9 cellular contexts compared by ENCODE assay signal in the genomic region with DNA sequence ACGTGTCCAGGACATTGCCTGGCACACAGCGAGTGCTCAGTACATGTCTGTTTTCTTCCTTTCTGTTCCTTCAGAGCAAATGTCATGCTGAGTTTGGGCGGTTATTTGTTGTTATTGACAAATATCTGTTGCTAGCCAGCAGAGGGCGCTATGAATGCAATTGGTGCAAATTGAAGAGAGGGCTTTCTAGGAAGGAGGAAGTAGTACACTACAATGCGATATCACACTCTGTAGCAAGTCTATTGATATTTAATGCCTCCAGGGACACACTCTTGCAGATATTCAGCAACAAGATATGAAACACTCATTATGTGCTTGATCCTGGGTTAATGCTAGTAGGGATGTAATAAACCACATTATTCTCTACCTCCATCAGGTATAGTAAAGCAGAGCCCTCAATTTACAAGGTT.
DNase-seq lines count a peak whose midpoint lies in the region; ATAC-seq and TF ChIP-seq lines count a peak whose summit lies in the region.
"Had no signal": no experiment of that assay in that cellular context is flagged by ENCODE, and none has a peak within 500 bp of the region (broad histone marks: within the 10 kb centered on the region; RNA-seq: fewer than 3 reads in every experiment).

No MANE protein-coding gene starts in this region.

- POLR2A ChIA-PET in Caco-2 (lab: Charles Lee): no interaction called here

- H3K9me3 Mint-ChIP-seq in Caco-2 (ENCODE audit: unreplicated experiment): peaks cover 9% of the 10 kb centered on the region

- TF ChIP-seq POLR2A in suprapubic skin (IDR thresholded peaks at IDR 0.05): no peak

- H3K9me3 ChIP-seq in Caco-2 (no peaks in the 10 kb centered on the region), suprapubic skin (no peaks in the 10 kb centered on the region)

- peak; percentile 43; the same call in 1 of the 2 replicates for TF ChIP-seq RAD21 in Ishikawa (IDR thresholded peaks at IDR 0.05; ENCODE audit: low read depth)

- no peak overlapping the region for H3K4me3 ChIP-seq in Caco-2 (ENCODE audit: low read depth, low read length)
- H3K4me3 ChIP-seq in epithelial cell of esophagus (ENCODE audit: low read length): no peak overlapping the region
- H3K4me3 ChIP-seq in suprapubic skin: no peak overlapping the region

- peaks cover 18% of the 10 kb centered on the region for H3K4me1 Mint-ChIP-seq in Caco-2 (ENCODE audit: low read depth, unreplicated experiment)
- H3K4me1 Mint-ChIP-seq: IgD-negative memory B cell had no signal

- no peaks in the 10 kb centered on the region; the same call in 1 of the 2 replicates for H3K36me3 ChIP-seq in Caco-2 (ENCODE audit: control insufficient read depth, insufficient read depth, low read length)
- no peaks in the 10 kb centered on the region for H3K36me3 ChIP-seq in suprapubic skin

- no peaks in the 10 kb centered on the region for H3K27me3 ChIP-seq in Caco-2 (replicated peaks; ENCODE audit: control insufficient read depth, insufficient read depth, low read length)
- H3K27me3 ChIP-seq in suprapubic skin: no peaks in the 10 kb centered on the region

- H3K4me3 Mint-ChIP-seq in Caco-2 (ENCODE audit: unreplicated experiment): no peak overlapping the region

- no peak overlapping the region for H3K27ac ChIP-seq in suprapubic skin

- H3K4me1 ChIP-seq in Caco-2 (peaks cover 21% of the 10 kb centered on the region), suprapubic skin (no peaks in the 10 kb centered on the region)

- 19% methylated on average over 5 of the region's 5 CpGs for WGBS in suprapubic skin

- peak; percentile 78 for ATAC-seq in GM18861 (IDR thresholded peaks at IDR 0.05; ENCODE audit: unreplicated experiment)
- no peak for ATAC-seq in HG03521 (IDR thresholded peaks at IDR 0.05; ENCODE audit: unreplicated experiment)

- TF ChIP-seq CTCF in Caco-2 (IDR thresholded peaks at IDR 0.05; ENCODE audit: insufficient read depth in 1 of 2, low read depth in 1 of 2, low read length in 1 of 2, severe bottlenecking in 1 of 2, unreplicated experiment in 1 of 2) (peak; percentile 51 to 56), epithelial cell of esophagus (IDR thresholded peaks at IDR 0.05; ENCODE audit: insufficient read depth, low read depth, low read length, missing control alignments) (peak; percentile 14), suprapubic skin (IDR thresholded peaks at IDR 0.05) (no peak)

- peak; percentile 45 to 49 for DNase-seq in Caco-2
- DNase-seq in NOMO-1 treated with DMSO at 0.1 percent for 48 hours (lab: John Stamatoyannopoulos, UW; ENCODE audit: unreplicated experiment): peak; percentile 43
- no peak for DNase-seq in epithelial cell of esophagus (ENCODE audit: low read depth)
- peak; percentile 76 for DNase-seq in superior temporal gyrus (ENCODE audit: extremely low spot score)
- DNase-seq in suprapubic skin (ENCODE audit: low spot score in 2 of 2): no peak

- no TSS peak for BruUV-seq in Caco-2 (replicated peaks; lab: Mats Ljungman, UMichigan)

- H3K27me3 Mint-ChIP-seq in Caco-2 (ENCODE audit: insufficient read depth, unreplicated experiment): peaks cover 2% of the 10 kb centered on the region

- TF ChIP-seq EP300 in Ishikawa (IDR thresholded peaks at IDR 0.05; ENCODE audit: borderline replicate concordance) (no peak), suprapubic skin (IDR thresholded peaks at IDR 0.05) (no peak)

- intact Hi-C loops in Caco-2 (cut with micrococcal nuclease; ENCODE audit: unreplicated experiment): loop anchor here (5.0 kb wide), 1 partner anchor 128 kb away; no protein-coding TSS in a partner anchor

- CTCF ChIA-PET in Caco-2 (lab: Charles Lee): no interaction called here

- H3K27ac Mint-ChIP-seq in Caco-2 (ENCODE audit: unreplicated experiment): no peak overlapping the region
- H3K27ac Mint-ChIP-seq: IgD-negative memory B cell had no signal

- no peaks in the 10 kb centered on the region for H3K36me3 Mint-ChIP-seq in Caco-2 (ENCODE audit: insufficient read depth, unreplicated experiment)
- H3K36me3 Mint-ChIP-seq: IgD-negative memory B cell had no signal

TF ChIP-seq in Ishikawa, 13 proteins besides CTCF, POLR2A, EP300 and RAD21:
- TF ChIP-seq TAF1 (IDR thresholded peaks at IDR 0.05; ENCODE audit: low read depth) (no peak), FOXM1 (IDR thresholded peaks at IDR 0.05; ENCODE audit: borderline replicate concordance, low read depth) (no peak), USF1 (IDR thresholded peaks at IDR 0.05) (no peak), TCF12 (IDR thresholded peaks at IDR 0.05; ENCODE audit: low read depth) (no peak), CEBPB (IDR thresholded peaks at IDR 0.05) (no peak), TEAD4 (IDR thresholded peaks at IDR 0.05) (no peak), CREB1 (IDR thresholded peaks at IDR 0.05; ENCODE audit: low read depth) (no peak), EGR1 (IDR thresholded peaks at IDR 0.05) (no peak), ZBTB7A (IDR thresholded peaks at IDR 0.05; ENCODE audit: low read depth) (no peak), REST (IDR thresholded peaks at IDR 0.05; ENCODE audit: low read depth) (no peak), NFIC (IDR thresholded peaks at IDR 0.05) (no peak), YY1 (IDR thresholded peaks at IDR 0.05; ENCODE audit: low read depth) (no peak)
- TF ChIP-seq, protein P1, sequence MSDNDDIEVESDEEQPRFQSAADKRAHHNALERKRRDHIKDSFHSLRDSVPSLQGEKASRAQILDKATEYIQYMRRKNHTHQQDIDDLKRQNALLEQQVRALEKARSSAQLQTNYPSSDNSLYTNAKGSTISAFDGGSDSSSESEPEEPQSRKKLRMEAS (IDR thresholded peaks at IDR 0.05): no peak

Comparison
In these comparisons a context has a peak if more than half of its experiments do, and no peak if none do; other contexts are left out.
1. DNase-seq: peak in Caco-2 (2 of 2), NOMO-1 treated with DMSO at 0.1 percent for 48 hours (single experiment) and superior temporal gyrus (single experiment); none in epithelial cell of esophagus (single experiment) and suprapubic skin (0 of 2).
2. CTCF ChIP-seq: peak in Caco-2 (2 of 2) and epithelial cell of esophagus (single experiment); none in suprapubic skin (0 of 2).